12 cellular contexts compared by ENCODE assay signal in the genomic region with DNA sequence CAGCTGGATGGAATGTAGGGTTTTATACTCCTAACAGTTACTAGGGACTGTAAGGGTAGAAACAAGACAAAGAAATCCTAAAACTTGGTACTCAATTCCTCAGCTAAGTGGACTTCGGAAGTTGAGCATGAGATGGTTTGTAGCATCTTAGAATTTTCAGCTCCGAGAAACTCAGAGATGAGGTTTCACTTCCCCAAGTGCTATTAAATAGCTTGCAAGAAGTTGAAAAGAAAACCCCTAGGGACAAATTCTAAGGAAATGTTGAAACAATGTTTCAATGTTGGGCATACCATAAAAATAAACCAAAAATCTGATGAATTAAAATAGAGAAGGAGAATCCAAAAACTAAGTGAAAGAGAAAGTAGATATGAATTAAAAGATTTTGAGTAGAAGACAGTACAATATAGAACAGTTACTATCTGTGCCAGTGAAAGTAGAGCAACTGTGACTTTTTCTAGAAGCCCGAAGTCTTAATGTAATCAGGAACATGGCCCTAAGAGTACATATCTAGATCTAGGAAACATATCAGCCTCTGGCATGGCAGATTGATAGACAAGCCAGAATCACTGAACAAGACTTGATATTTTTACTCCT.
DNase-seq lines count a peak whose midpoint lies in the region; ATAC-seq, FAIRE-seq and TF ChIP-seq lines count a peak whose summit lies in the region.
"Had no signal": no experiment of that assay in that cellular context is flagged by ENCODE, and none has a peak within 500 bp of the region (broad histone marks: within the 10 kb centered on the region; RNA-seq: fewer than 3 reads in every experiment).

No MANE protein-coding gene starts in this region.

- RAD21 ChIA-PET in GM12878 (lab: Charles Lee; ENCODE audit: unreplicated experiment) = no interaction called here

- DNase-seq in GM18507 (ENCODE audit: extremely low spot score, insufficient read length, low read depth) (no peak), GM12878 (ENCODE audit: low read depth, low spot score) (no peak), HTR-8/SVneo (ENCODE audit: insufficient read length, low spot score) (no peak), activated gamma-delta T cell treated with Interleukin-2 at 50 U/mL for 16 hours (no peak)
- no peak for DNase-seq in activated T-cell treated with anti-CD3 and anti-CD28 coated beads, Interleukin-2, amount 50 U/mL, for 1 hour
- DNase-seq: NCI-H82; occipital lobe; stimulated activated CD4-positive, alpha-beta T cell treated with anti-CD3 and anti-CD28 coated beads, Interleukin-1b, Interleukin-23, amount 100 ng/mL, for 48 hours; T1000 had no signal

- H3K9ac ChIP-seq in GM12878 (ENCODE audit: control insufficient read depth, insufficient read depth, low read length) = no peak overlapping the region

- no peaks in the 10 kb centered on the region for H3K27me3 ChIP-seq in GM12878 (replicated peaks in 1 of 2; ENCODE audit: control insufficient read depth in 2 of 2, insufficient read depth in 2 of 2, low read length in 1 of 2)

- no peak for TF ChIP-seq CTCF in GM12878 (IDR thresholded peaks at IDR 0.05 in 2 of 3, conservative IDR thresholded peaks at IDR 0.05 in 1 of 3; ENCODE audit: control insufficient read depth in 2 of 3, extremely low read depth in 1 of 3, insufficient read depth in 1 of 3, low read depth in 3 of 3, low read length in 3 of 3)

- FAIRE-seq in GM18507 (lab: Jason Lieb, UNC) = peak; percentile 49
- no peak for FAIRE-seq in GM12878 (lab: Jason Lieb, UNC)
- FAIRE-seq in HTR-8/SVneo (lab: Jason Lieb, UNC) = no peak

- no peaks in the 10 kb centered on the region for H3K36me3 ChIP-seq in GM12878 (ENCODE audit: control insufficient read depth in 2 of 2, insufficient read depth in 2 of 2, low read length in 1 of 2)

- no peaks in the 10 kb centered on the region for H3K4me1 ChIP-seq in GM12878 (ENCODE audit: control insufficient read depth, insufficient read depth, low read length)

- SMC1A ChIA-PET in GM12878 (lab: Charles Lee; ENCODE audit: uncharacterized antibody, unreplicated experiment) = interaction anchor here (0.7 to 0.9 kb wide), 2 partner anchors 13 to 1012 kb away, joined by 3 to 4 read pairs; no protein-coding TSS in a partner anchor

- intact Hi-C loops in GM12878 (cut with micrococcal nuclease; ENCODE audit: unreplicated experiment) = no loop called here

- TF ChIP-seq EP300 in GM12878 (IDR thresholded peaks at IDR 0.05; ENCODE audit: borderline replicate concordance in 1 of 2, control insufficient read depth in 1 of 2, low read depth in 2 of 2, low read length in 2 of 2) = no peak

- peak; percentile 86 for ATAC-seq in GM21529 (IDR thresholded peaks at IDR 0.05; ENCODE audit: unreplicated experiment)
- peak; percentile 85 for ATAC-seq in HG03175 (IDR thresholded peaks at IDR 0.05; ENCODE audit: unreplicated experiment)
- peak; percentile 85 for ATAC-seq in GM12878
- ATAC-seq in GM18520 (IDR thresholded peaks at IDR 0.05; ENCODE audit: unreplicated experiment) = no peak

- TF ChIP-seq RAD21 in GM12878 (IDR thresholded peaks at IDR 0.05; ENCODE audit: insufficient read depth, low read depth, low read length) = no peak

- no peaks in the 10 kb centered on the region for H4K20me1 ChIP-seq in GM12878 (ENCODE audit: control insufficient read depth, insufficient read depth)

- H3K79me2 ChIP-seq in GM12878 (ENCODE audit: control insufficient read depth, insufficient read depth, low read length) = no peaks in the 10 kb centered on the region

- H3K4me2 ChIP-seq in GM12878 (ENCODE audit: control insufficient read depth, insufficient read depth) = no peak overlapping the region

- CTCF ChIA-PET in GM12878 (lab: Yijun Ruan, JAX) = interaction anchor here (1.0 kb wide), 1 partner anchor 304 kb away, joined by 3 read pairs; no protein-coding TSS in a partner anchor

- H3K9me3 ChIP-seq in GM12878 (replicated peaks; ENCODE audit: control insufficient read depth, insufficient read depth, low read length) = no peaks in the 10 kb centered on the region

- in situ Hi-C loops in GM12878 (cut with MboI) = no loop called here

- H2AFZ ChIP-seq in GM12878 (ENCODE audit: control insufficient read depth, low read depth, low read length) = no peak overlapping the region

- POLR2A ChIA-PET in GM12878 (lab: Charles Lee) = no interaction called here

- no peak for TF ChIP-seq POLR2A in GM12878 (IDR thresholded peaks at IDR 0.05; ENCODE audit: low read depth, low read length)

- BruUV-seq in GM12878 (replicated peaks; lab: Mats Ljungman, UMichigan) = no TSS peak

- no peak overlapping the region for H3K27ac ChIP-seq in GM12878 (ENCODE audit: control insufficient read depth, insufficient read depth)

- 28% methylated on average over 3 of the region's 3 CpGs for WGBS in GM12878 (ENCODE audit: insufficient coverage, insufficient replicate concordance, low lambda C conversion rate, missing lambda C conversion rate)

- H3K4me3 ChIP-seq in GM12878 = no peak overlapping the region

TF ChIP-seq in GM12878, 131 proteins besides CTCF, POLR2A, EP300 and RAD21:
- TF ChIP-seq SPI1 (IDR thresholded peaks at IDR 0.05; ENCODE audit: borderline replicate concordance, insufficient read depth, low read depth, low read length) (peak; percentile 86), MEF2B (IDR thresholded peaks at IDR 0.05; ENCODE audit: partially characterized antibody, poor library complexity, severe bottlenecking) (peak; percentile 72), TCF12 (IDR thresholded peaks at IDR 0.05; ENCODE audit: low read depth, low read length) (no peak)
